In genomic region chr16:53632526-53632925, GRCh38 we compare ENCODE assay signal across 18 cellular contexts.
DNase-seq lines count a peak whose midpoint lies in the region; ATAC-seq, FAIRE-seq and TF ChIP-seq lines count a peak whose summit lies in the region.
"Had no signal": no experiment of that assay in that cellular context is flagged by ENCODE, and none has a peak within 500 bp of the region (broad histone marks: within the 10 kb centered on the region; RNA-seq: fewer than 3 reads in every experiment).

No MANE protein-coding gene starts in this region.

- ATAC-seq in left cardiac atrium: no peak

- H3K4me1 ChIP-seq in astrocyte (ENCODE audit: insufficient read depth, low read length): no peaks in the 10 kb centered on the region
- peaks cover 11% of the 10 kb centered on the region for H3K4me1 ChIP-seq in neural progenitor cell
- H3K4me1 ChIP-seq in colonic mucosa: no peaks in the 10 kb centered on the region

- H3K36me3 ChIP-seq in astrocyte (ENCODE audit: insufficient read depth, low read length) (peaks cover 4% of the 10 kb centered on the region), neural progenitor cell (no peaks in the 10 kb centered on the region), colonic mucosa (no peaks in the 10 kb centered on the region)

- H3K4me1 Mint-ChIP-seq in astrocyte (ENCODE audit: low read depth, unreplicated experiment) (peaks cover 5% of the 10 kb centered on the region), neural progenitor cell (peaks cover 5% of the 10 kb centered on the region)
- H3K4me1 Mint-ChIP-seq in activated naive CD8-positive, alpha-beta T cell treated with anti-CD3 and anti-CD28 coated beads for 36 hours: no peaks in the 10 kb centered on the region
- H3K4me1 Mint-ChIP-seq: CD4-positive, alpha-beta memory T cell had no signal

- no peak overlapping the region for H3K4me3 Mint-ChIP-seq in astrocyte (ENCODE audit: unreplicated experiment)
- no peak overlapping the region for H3K4me3 Mint-ChIP-seq in neural progenitor cell
- H3K4me3 Mint-ChIP-seq in activated naive CD8-positive, alpha-beta T cell treated with anti-CD3 and anti-CD28 coated beads for 36 hours: no peak overlapping the region
- H3K4me3 Mint-ChIP-seq: CD4-positive, alpha-beta memory T cell; H9 had no signal

- no peak for FAIRE-seq in astrocyte (lab: Jason Lieb, UNC)
- FAIRE-seq: G401.6 had no signal

- H3K79me2 ChIP-seq in astrocyte (ENCODE audit: insufficient read depth, low read length) (no peaks in the 10 kb centered on the region), neural progenitor cell (ENCODE audit: low read depth) (no peaks in the 10 kb centered on the region)

- H3K9ac ChIP-seq in astrocyte (ENCODE audit: low read length) (no peak overlapping the region), neural progenitor cell (no peak overlapping the region), colonic mucosa (ENCODE audit: low read depth in 2 of 2, low read length in 2 of 2) (no peak overlapping the region)

- TF ChIP-seq CTCF in 22Rv1 (IDR thresholded peaks at IDR 0.05): no peak
- TF ChIP-seq CTCF in astrocyte (IDR thresholded peaks at IDR 0.05; ENCODE audit: insufficient read depth, low read depth, low read length): no peak
- no peak for TF ChIP-seq CTCF in epithelial cell of proximal tubule (conservative IDR thresholded peaks at IDR 0.05; ENCODE audit: low read depth, low read length)
- TF ChIP-seq CTCF in neural progenitor cell (IDR thresholded peaks at IDR 0.05): no peak
- no peak for TF ChIP-seq CTCF in colonic mucosa (IDR thresholded peaks at IDR 0.05)

- H3K27ac ChIP-seq in 22Rv1 (peak overlapping the region; percentile 79), astrocyte (ENCODE audit: low read depth, low read length) (no peak overlapping the region), neural progenitor cell (no peak overlapping the region), colonic mucosa (no peak overlapping the region)
- H3K27ac ChIP-seq: C4-2B had no signal

- H3K27me3 Mint-ChIP-seq in astrocyte (ENCODE audit: low read depth, unreplicated experiment): no peaks in the 10 kb centered on the region
- H3K27me3 Mint-ChIP-seq in neural progenitor cell (ENCODE audit: insufficient read depth, low read depth): no peaks in the 10 kb centered on the region
- no peaks in the 10 kb centered on the region for H3K27me3 Mint-ChIP-seq in activated naive CD8-positive, alpha-beta T cell treated with anti-CD3 and anti-CD28 coated beads for 36 hours
- H3K27me3 Mint-ChIP-seq: CD4-positive, alpha-beta memory T cell had no signal

- H3K27ac Mint-ChIP-seq in astrocyte (ENCODE audit: unreplicated experiment) (no peak overlapping the region), neural progenitor cell (no peak overlapping the region)
- no peak overlapping the region for H3K27ac Mint-ChIP-seq in activated naive CD8-positive, alpha-beta T cell treated with anti-CD3 and anti-CD28 coated beads for 36 hours
- H3K27ac Mint-ChIP-seq: CD4-positive, alpha-beta memory T cell had no signal

- H3K9me3 Mint-ChIP-seq in astrocyte (ENCODE audit: unreplicated experiment) (no peaks in the 10 kb centered on the region), neural progenitor cell (no peaks in the 10 kb centered on the region)
- H3K9me3 Mint-ChIP-seq in activated naive CD8-positive, alpha-beta T cell treated with anti-CD3 and anti-CD28 coated beads for 36 hours: no peaks in the 10 kb centered on the region
- H3K9me3 Mint-ChIP-seq: H9 had no signal

- H3K36me3 Mint-ChIP-seq in astrocyte (ENCODE audit: low read depth, unreplicated experiment): peaks cover 13% of the 10 kb centered on the region
- peaks cover 18% of the 10 kb centered on the region for H3K36me3 Mint-ChIP-seq in neural progenitor cell
- H3K36me3 Mint-ChIP-seq in activated naive CD8-positive, alpha-beta T cell treated with anti-CD3 and anti-CD28 coated beads for 36 hours: peaks cover 13% of the 10 kb centered on the region

- H3K27me3 ChIP-seq in astrocyte (ENCODE audit: insufficient read depth, low read length): no peaks in the 10 kb centered on the region
- H3K27me3 ChIP-seq in neural progenitor cell: no peaks in the 10 kb centered on the region
- H3K27me3 ChIP-seq in colonic mucosa: no peaks in the 10 kb centered on the region
- H3K27me3 ChIP-seq: BE2C had no signal

- peak; percentile 39 for DNase-seq in astrocyte (ENCODE audit: low read depth)
- peak; percentile 10 for DNase-seq in epithelial cell of proximal tubule (ENCODE audit: low read depth)
- peak; percentile 31 for DNase-seq in neural progenitor cell (ENCODE audit: low spot score)
- no peak for DNase-seq in left cardiac atrium
- no peak for DNase-seq in NCI-H1417 treated with DMSO at 0.1 percent for 48 hours (lab: John Stamatoyannopoulos, UW)
- DNase-seq in activated naive CD8-positive, alpha-beta T cell treated with anti-CD3 and anti-CD28 coated beads for 36 hours: no peak
- DNase-seq in colonic mucosa: no peak
- DNase-seq: 8988T; ACHN; BE2C; CD4-positive, alpha-beta memory T cell; DMS79; EL; GOT3; H9 had no signal

- no peaks in the 10 kb centered on the region for H3K9me3 ChIP-seq in astrocyte (ENCODE audit: insufficient read depth, low read depth, low read length)
- H3K9me3 ChIP-seq in neural progenitor cell (ENCODE audit: low read depth): no peaks in the 10 kb centered on the region
- H3K9me3 ChIP-seq in colonic mucosa: no peaks in the 10 kb centered on the region
- H3K9me3 ChIP-seq: BE2C had no signal

- H3K4me2 ChIP-seq in astrocyte (ENCODE audit: low read length) (no peak overlapping the region), neural progenitor cell (no peak overlapping the region)

- intact Hi-C loops in left cardiac atrium (cut with DNase I): no loop called here
- intact Hi-C loops in colonic mucosa (cut with DNase I): no loop called here

- H3F3A ChIP-seq in neural progenitor cell (ENCODE audit: low read depth): no peaks in the 10 kb centered on the region

- H4K20me1 ChIP-seq in astrocyte (ENCODE audit: insufficient read depth, low read length) (no peaks in the 10 kb centered on the region), neural progenitor cell (ENCODE audit: low read depth) (no peaks in the 10 kb centered on the region)

- no peak overlapping the region for H3K4me3 ChIP-seq in astrocyte (ENCODE audit: insufficient read depth, low read depth, low read length)
- no peak overlapping the region for H3K4me3 ChIP-seq in epithelial cell of proximal tubule (ENCODE audit: low read depth, low read length)
- no peak overlapping the region for H3K4me3 ChIP-seq in neural progenitor cell
- H3K4me3 ChIP-seq in colonic mucosa: no peak overlapping the region

- H2AFZ ChIP-seq in astrocyte (ENCODE audit: low read depth, low read length) (no peak overlapping the region), neural progenitor cell (replicated peaks) (no peak overlapping the region)

Comparison
In these comparisons a context has a peak if more than half of its experiments do, and no peak if none do; other contexts are left out.
1. DNase-seq: peak in astrocyte (single experiment), epithelial cell of proximal tubule (single experiment) and neural progenitor cell (single experiment); none in left cardiac atrium (single experiment), NCI-H1417 treated with DMSO at 0.1 percent for 48 hours (single experiment), activated naive CD8-positive, alpha-beta T cell treated with anti-CD3 and anti-CD28 coated beads for 36 hours (single experiment) and colonic mucosa (single experiment).